8 cellular contexts compared by ENCODE assay signal in the genomic region with DNA sequence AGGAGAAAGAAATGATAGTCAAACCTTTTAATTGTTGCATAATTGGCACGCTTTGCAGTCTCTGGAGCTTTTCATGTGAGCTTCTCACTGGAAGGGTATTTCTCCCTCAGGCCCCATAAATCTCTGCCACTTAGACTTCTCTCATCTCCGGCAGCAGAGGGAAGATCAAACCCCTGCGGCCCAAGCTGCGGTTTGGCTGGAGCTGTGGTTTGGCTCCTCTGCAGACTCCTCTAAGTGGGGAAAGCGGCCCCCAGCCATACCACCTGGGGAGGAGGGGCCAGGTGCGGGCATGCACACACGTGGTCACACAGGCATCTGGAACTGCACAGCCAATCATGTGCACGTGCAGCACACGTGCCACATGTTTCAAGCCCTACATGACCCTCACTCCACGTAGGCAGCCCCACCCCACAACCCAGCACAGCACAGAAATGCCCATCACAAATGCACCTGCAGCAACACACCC. TPM values are rescaled to one million over a fixed set of nuclear protein-coding genes. Genes with fewer than 3 reads are reported as not detected.
DNase-seq lines count a peak whose midpoint lies in the region; ATAC-seq and TF ChIP-seq lines count a peak whose summit lies in the region.

No MANE protein-coding gene starts in this region.

- no peak overlapping the region for H3K9ac ChIP-seq in IMR-90 (ENCODE audit: low read depth, low read length)

- POLR2A ChIA-PET in IMR-90 (lab: Charles Lee; ENCODE audit: unreplicated experiment) = no interaction called here
- POLR2A ChIA-PET in RWPE1 (lab: Yijun Ruan, JAX; ENCODE audit: low non-redundant PET) = no interaction called here

- H2BK15ac ChIP-seq in IMR-90 (ENCODE audit: low read depth, low read length) = no peak overlapping the region

- TF ChIP-seq RAD21 in IMR-90 (IDR thresholded peaks at IDR 0.05; ENCODE audit: low read length) = no peak

- H2AFZ ChIP-seq in IMR-90 (replicated peaks; ENCODE audit: low read length, poor library complexity) = peak overlapping the region; percentile 5

- H3K27me3 ChIP-seq in IMR-90 (ENCODE audit: control insufficient read depth, insufficient read depth, low read length) (no peaks in the 10 kb centered on the region), foreskin keratinocyte (no peaks in the 10 kb centered on the region)

- DNase-seq in AG10803 (ENCODE audit: low read depth) = peak; percentile 93
- peak; percentile 75 for DNase-seq in IMR-90
- peak; percentile 100 for DNase-seq in RWPE1 (ENCODE audit: low spot score)
- DNase-seq in foreskin keratinocyte = peak; percentile 98
- no peak for DNase-seq in effector CD4-positive, alpha-beta T cell
- no peak for DNase-seq in anterior cingulate cortex (lab: John Stamatoyannopoulos, UW)

- H3K4ac ChIP-seq in IMR-90 (ENCODE audit: low read depth, low read length) = peak overlapping the region; percentile 50

- ATAC-seq in IMR-90 (ENCODE audit: low read depth) (peak; percentile 33), foreskin keratinocyte (peak; percentile 88), GM18511 (IDR thresholded peaks at IDR 0.05; ENCODE audit: unreplicated experiment) (no peak), GM21390 (IDR thresholded peaks at IDR 0.05; ENCODE audit: unreplicated experiment) (no peak)

- no peaks in the 10 kb centered on the region for H3K36me3 ChIP-seq in IMR-90 (ENCODE audit: control insufficient read depth, insufficient read depth, low read length)

- TF ChIP-seq CTCF in AG10803 (conservative IDR thresholded peaks at IDR 0.05; ENCODE audit: low read length) (no peak), IMR-90 (conservative IDR thresholded peaks at IDR 0.05; ENCODE audit: low read depth, low read length) (no peak), RWPE1 (conservative IDR thresholded peaks at IDR 0.05; ENCODE audit: low read depth) (no peak), foreskin keratinocyte (conservative IDR thresholded peaks at IDR 0.05) (no peak)

- H3K79me1 ChIP-seq in IMR-90 (ENCODE audit: low read depth in 1 of 2, low read length in 2 of 2) = no peaks in the 10 kb centered on the region

- H4K5ac ChIP-seq in IMR-90 (ENCODE audit: low read depth, low read length) = no peak overlapping the region

- H3K4me3 ChIP-seq in AG10803 (ENCODE audit: low read length) (no peak overlapping the region), IMR-90 (ENCODE audit: insufficient read depth, low read depth, low read length) (no peak overlapping the region)

- in situ Hi-C loops in IMR-90 (cut with MboI; ENCODE audit: low sequenced_read_pairs) = no loop called here

- H4K20me1 ChIP-seq in IMR-90 (ENCODE audit: insufficient read depth, low read length) = peaks cover 2% of the 10 kb centered on the region; the same call in 1 of the 2 replicates

- H3K27ac ChIP-seq in IMR-90 (ENCODE audit: insufficient read depth, low read length) (no peak overlapping the region), RWPE1 (peak overlapping the region; percentile 95), foreskin keratinocyte (peak overlapping the region; percentile 9)

- TF ChIP-seq POLR2A in IMR-90 (IDR thresholded peaks at IDR 0.05; ENCODE audit: low read depth, low read length) = no peak

- H3K4me1 ChIP-seq in IMR-90 (ENCODE audit: control insufficient read depth, insufficient read depth, low read length) (peaks cover 37% of the 10 kb centered on the region), foreskin keratinocyte (peaks cover 49% of the 10 kb centered on the region)

- H3K9me1 ChIP-seq in IMR-90 (ENCODE audit: insufficient read depth, low read length) = peaks cover 29% of the 10 kb centered on the region

- no peak overlapping the region for H2AK9ac ChIP-seq in IMR-90 (replicated peaks; ENCODE audit: low read depth, low read length, poor library complexity)

- H2BK5ac ChIP-seq in IMR-90 (ENCODE audit: low read depth, low read length, poor library complexity, severe bottlenecking) = no peak overlapping the region

- no peak overlapping the region for H4K91ac ChIP-seq in IMR-90 (ENCODE audit: insufficient read depth, low read depth, low read length)

- H3K56ac ChIP-seq in IMR-90 (ENCODE audit: extremely low read depth, insufficient read depth, low read length) = no peak overlapping the region

- intact Hi-C loops in IMR-90 (cut with micrococcal nuclease) = loop anchor here (2.0 kb wide), 1 partner anchor 47 kb away; no protein-coding TSS in a partner anchor

- CTCF ChIA-PET in IMR-90 (lab: Yijun Ruan, JAX) (interaction anchor here (0.6 to 1.0 kb wide), 3 partner anchors 8 to 117 kb away, joined by 3 to 4 read pairs (median 4); no protein-coding TSS in a partner anchor), RWPE1 (lab: Yijun Ruan, JAX) (interaction anchor here (0.6 to 2.6 kb wide), 14 partner anchors 9 to 515 kb away, joined by 3 to 11 read pairs (median 4); partner anchors contain the start of gene LGR6)

- no peaks in the 10 kb centered on the region for H3K9me3 ChIP-seq in IMR-90 (ENCODE audit: control insufficient read depth, insufficient read depth, low read length)

- 33% methylated on average over 1 of the region's 10 CpGs; no CpG with 5 or more reads in 1 of the 2 experiments for WGBS in IMR-90 (ENCODE audit: extremely low coverage in 2 of 2, insufficient read length in 1 of 2), 2 experiments

- peak overlapping the region; percentile 48 for H2BK120ac ChIP-seq in IMR-90 (ENCODE audit: low read depth, low read length)

- dilution Hi-C loops in IMR-90 (cut with HindIII; ENCODE audit: low sequenced_read_pairs, unreplicated experiment) = no loop called here

- peak overlapping the region in 1 of 2 experiments; percentile 17; a peak in 1 of 4 replicates for H4K8ac ChIP-seq in IMR-90 (ENCODE audit: low read depth in 2 of 2, low read length in 2 of 2)

- H3K4me2 ChIP-seq in IMR-90 (ENCODE audit: low read depth, low read length) = no peak overlapping the region

- peak overlapping the region; percentile 16; the same call in 1 of the 2 replicates for H3K23ac ChIP-seq in IMR-90 (ENCODE audit: low read depth, low read length)

- BruUV-seq in IMR-90 (replicated peaks; lab: Mats Ljungman, UMichigan) = no TSS peak

- H2AK5ac ChIP-seq in IMR-90 (ENCODE audit: low read depth, low read length) = peak overlapping the region; percentile 56; the same call in 1 of the 2 replicates

- H2BK20ac ChIP-seq in IMR-90 (ENCODE audit: low read depth, low read length) = no peak overlapping the region

- H3K14ac ChIP-seq in IMR-90 (replicated peaks; ENCODE audit: low read depth, low read length) = peak overlapping the region; percentile 13; the same call in 1 of the 2 replicates

- no peak overlapping the region for H3K18ac ChIP-seq in IMR-90 (ENCODE audit: low read depth, low read length)

TF ChIP-seq in IMR-90, 13 proteins besides CTCF, POLR2A, EP300 and RAD21:
- peak; percentile 55 for TF ChIP-seq CEBPB (IDR thresholded peaks at IDR 0.05; ENCODE audit: low read depth, low read length)
- 0 out of 2 replicates have a peak, but pooled peaks have one; percentile 12 for TF ChIP-seq MAZ (IDR thresholded peaks at IDR 0.05; ENCODE audit: borderline replicate concordance, low read depth, low read length)
- peak; percentile 42 for TF ChIP-seq BHLHE40 (IDR thresholded peaks at IDR 0.05; ENCODE audit: low read depth, low read length)
- TF ChIP-seq, protein P1, sequence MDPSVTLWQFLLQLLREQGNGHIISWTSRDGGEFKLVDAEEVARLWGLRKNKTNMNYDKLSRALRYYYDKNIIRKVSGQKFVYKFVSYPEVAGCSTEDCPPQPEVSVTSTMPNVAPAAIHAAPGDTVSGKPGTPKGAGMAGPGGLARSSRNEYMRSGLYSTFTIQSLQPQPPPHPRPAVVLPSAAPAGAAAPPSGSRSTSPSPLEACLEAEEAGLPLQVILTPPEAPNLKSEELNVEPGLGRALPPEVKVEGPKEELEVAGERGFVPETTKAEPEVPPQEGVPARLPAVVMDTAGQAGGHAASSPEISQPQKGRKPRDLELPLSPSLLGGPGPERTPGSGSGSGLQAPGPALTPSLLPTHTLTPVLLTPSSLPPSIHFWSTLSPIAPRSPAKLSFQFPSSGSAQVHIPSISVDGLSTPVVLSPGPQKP (IDR thresholded peaks at IDR 0.05; ENCODE audit: borderline replicate concordance, low read depth, low read length) = no peak

RNA-seq across cellular contexts. Expression of gene UBE2T, which starts 58.3 kb away (rescaled TPM):
- total RNA-seq in IMR-90 (2012; rRNA removed) (53.6 and 61.1 TPM in 2 replicates), foreskin keratinocyte (63.3 and 74.8 TPM in 2 replicates)
- polyA plus RNA-seq in IMR-90 (2012; rRNA removed) (72.7 and 74.7 TPM in 2 replicates), foreskin keratinocyte (72.2 and 93.7 TPM in 2 replicates)
- 19.6 and 34.4 TPM in 2 replicates for polyA plus RNA-seq in IMR-90 (2012; cell fraction: cytosol; rRNA removed)
- polyA plus RNA-seq in IMR-90 (2012; cell fraction: nucleus; rRNA removed; ENCODE audit: low replicate concordance) = 7.6 and 20.9 TPM in 2 replicates

Comparison
In these comparisons a context has a peak if more than half of its experiments do, and no peak if none do; other contexts are left out.
1. DNase-seq: peak in AG10803 (single experiment), IMR-90 (single experiment), RWPE1 (single experiment) and foreskin keratinocyte (2 of 2); none in effector CD4-positive, alpha-beta T cell (single experiment) and anterior cingulate cortex (0 of 58).
2. ATAC-seq: peak in IMR-90 (single experiment) and foreskin keratinocyte (single experiment); none in GM18511 (single experiment) and GM21390 (single experiment).